ENCODE assay signal across 8 cellular contexts in genomic region chr9:26975728-26976707, GRCh38. TPM values are rescaled to one million over a fixed set of nuclear protein-coding genes. Genes with fewer than 3 reads are reported as not detected.
DNase-seq lines count a peak whose midpoint lies in the region; ATAC-seq and TF ChIP-seq lines count a peak whose summit lies in the region.

No MANE protein-coding gene starts in this region.

- no peak overlapping the region for H3K9ac ChIP-seq in mammary epithelial cell (ENCODE audit: insufficient read depth, low read length)

- H3K27me3 ChIP-seq in DOHH2 (ENCODE audit: control insufficient read depth, low read length) (no peaks in the 10 kb centered on the region), mammary epithelial cell (ENCODE audit: insufficient read depth, low read length) (no peaks in the 10 kb centered on the region), left lung (no peaks in the 10 kb centered on the region)
- H3K27me3 ChIP-seq in effector memory CD4-positive, alpha-beta T cell (replicated peaks; ENCODE audit: control insufficient read depth, insufficient read depth, low read length, poor library complexity, severe bottlenecking), result no peaks in the 10 kb centered on the region

- H3K9me3 ChIP-seq in DOHH2 (ENCODE audit: control insufficient read depth, insufficient read depth, low read length) (no peaks in the 10 kb centered on the region), mammary epithelial cell (replicated peaks; ENCODE audit: insufficient read depth, low read length) (no peaks in the 10 kb centered on the region), left lung (no peaks in the 10 kb centered on the region)
- no peaks in the 10 kb centered on the region for H3K9me3 ChIP-seq in effector memory CD4-positive, alpha-beta T cell (ENCODE audit: control insufficient read depth, low read length)

- intact Hi-C loops in mammary epithelial cell (cut with micrococcal nuclease) (loop anchor here (5.0 to 10.0 kb wide), 2 partner anchors 229 to 234 kb away; no protein-coding TSS in a partner anchor), left lung (cut with DNase I) (loop anchor here in 1 of 2 donors (10.0 kb wide), 1 partner anchor 231 kb away; no protein-coding TSS in a partner anchor)

- no peaks in the 10 kb centered on the region for H3F3A ChIP-seq in DOHH2 (ENCODE audit: control insufficient read depth, insufficient read depth)

- H3K4me1 ChIP-seq in DOHH2 (ENCODE audit: control insufficient read depth, low read length) (no peaks in the 10 kb centered on the region), mammary epithelial cell (ENCODE audit: insufficient read depth, low read length) (peaks cover 11% of the 10 kb centered on the region), left lung (no peaks in the 10 kb centered on the region)
- H3K4me1 ChIP-seq in effector memory CD4-positive, alpha-beta T cell (ENCODE audit: control insufficient read depth, insufficient read depth, low read length, poor library complexity, severe bottlenecking), result no peaks in the 10 kb centered on the region

- in situ Hi-C loops in mammary epithelial cell (cut with MboI; ENCODE audit: low sequenced_read_pairs in 2 of 2), result loop anchor here in 1 of 2 donors (25.0 kb wide), 1 partner anchor 89 kb away; the partner anchor contains the start of gene CAAP1

- TF ChIP-seq CTCF in DOHH2 (IDR thresholded peaks at IDR 0.05; ENCODE audit: low read depth, low read length, poor library complexity, severe bottlenecking) (peak; percentile 34), mammary epithelial cell (conservative IDR thresholded peaks at IDR 0.05 in 1 of 2, IDR thresholded peaks at IDR 0.05 in 1 of 2; ENCODE audit: extremely low read depth in 1 of 2, insufficient read depth in 1 of 2, low read depth in 1 of 2, low read length in 2 of 2) (peak; percentile 36 to 55), left lung (IDR thresholded peaks at IDR 0.05) (peak; percentile 9 to 33)

- no peak for ATAC-seq in left lung
- ATAC-seq in HG03460 (IDR thresholded peaks at IDR 0.05; ENCODE audit: unreplicated experiment), result no peak
- no peak for ATAC-seq in HG02973 (IDR thresholded peaks at IDR 0.05; ENCODE audit: unreplicated experiment)

- 97% methylated on average over 17 of the region's 18 CpGs for WGBS in mammary epithelial cell (ENCODE audit: low coverage, missing lambda C conversion rate)

- H4K20me1 ChIP-seq in DOHH2 (ENCODE audit: control insufficient read depth, insufficient read depth, low read depth, low read length), result no peaks in the 10 kb centered on the region
- no peaks in the 10 kb centered on the region for H4K20me1 ChIP-seq in mammary epithelial cell (ENCODE audit: insufficient read depth, low read length)

- H3K27ac ChIP-seq in DOHH2 (ENCODE audit: low read depth, low read length) (no peak overlapping the region), mammary epithelial cell (ENCODE audit: insufficient read depth, low read depth, low read length) (peak overlapping the region; percentile 22), left lung (no peak overlapping the region)
- H3K27ac ChIP-seq in effector memory CD4-positive, alpha-beta T cell (ENCODE audit: insufficient read depth, low read length, poor library complexity, severe bottlenecking), result no peak overlapping the region

- CTCF ChIA-PET in mammary epithelial cell (lab: Charles Lee; ENCODE audit: low non-redundant PET), result interaction anchor here (0.6 kb wide), 1 partner anchor 320 kb away, joined by 4 read pairs; no protein-coding TSS in a partner anchor

- no peak overlapping the region for H3K4me3 ChIP-seq in DOHH2 (ENCODE audit: low read length)
- no peak overlapping the region for H3K4me3 ChIP-seq in mammary epithelial cell (replicated peaks in 1 of 3; ENCODE audit: insufficient read depth in 1 of 3, low read depth in 2 of 3, low read length in 3 of 3)
- H3K4me3 ChIP-seq in left lung, result no peak overlapping the region
- H3K4me3 ChIP-seq in effector memory CD4-positive, alpha-beta T cell (ENCODE audit: insufficient read depth, low read depth, low read length, poor library complexity, severe bottlenecking), result no peak overlapping the region

- H3K36me3 ChIP-seq in DOHH2 (ENCODE audit: control insufficient read depth, low read length) (no peaks in the 10 kb centered on the region), mammary epithelial cell (ENCODE audit: insufficient read depth, low read length) (peaks cover 4% of the 10 kb centered on the region), left lung (peaks cover 0 to 8% of the 10 kb centered on the region in 2 donors)
- no peaks in the 10 kb centered on the region for H3K36me3 ChIP-seq in effector memory CD4-positive, alpha-beta T cell (ENCODE audit: control insufficient read depth, insufficient read depth, low read length)

- BruUV-seq in mammary epithelial cell (replicated peaks; lab: Mats Ljungman, UMichigan), result no TSS peak

- no peaks in the 10 kb centered on the region for H3K9me2 ChIP-seq in DOHH2 (replicated peaks; ENCODE audit: control insufficient read depth, low read length)

- DNase-seq in LHCN-M2 (ENCODE audit: low read depth) (peak; percentile 19), mammary epithelial cell (peak; percentile 22), left lung (no peak), kidney glomerular epithelial cell (lab: John Stamatoyannopoulos, UW) (no peak)
- DNase-seq in effector memory CD4-positive, alpha-beta T cell, result no peak

- no peak overlapping the region for H3K4me2 ChIP-seq in DOHH2 (ENCODE audit: low read length)
- H3K4me2 ChIP-seq in mammary epithelial cell (ENCODE audit: insufficient read depth, low read depth, low read length), result peak overlapping the region; percentile 57

- H2AFZ ChIP-seq in mammary epithelial cell (ENCODE audit: low read depth, low read length), result peak overlapping the region; percentile 56

- H3K79me2 ChIP-seq in DOHH2 (ENCODE audit: control insufficient read depth, low read length), result no peaks in the 10 kb centered on the region
- H3K79me2 ChIP-seq in mammary epithelial cell (ENCODE audit: insufficient read depth, low read length), result peaks cover 5% of the 10 kb centered on the region

- dilution Hi-C loops in mammary epithelial cell (cut with HindIII; ENCODE audit: low sequenced_read_pairs), result no loop called here

RNA-seq across cellular contexts. Expression of gene IFT74, which starts 19.8 kb away (rescaled TPM):
- total RNA-seq in LHCN-M2 (2014; rRNA removed) (21.0 and 26.8 TPM in 2 replicates), mammary epithelial cell (10 to 100 TPM; 12.3 to 19.2 TPM), left lung (10 to 100 TPM; 10.8 TPM)
- 5.3 TPM for polyA plus RNA-seq in LHCN-M2 (2012)
- polyA plus RNA-seq in mammary epithelial cell, result 6.5 TPM
- 36.4 TPM for polyA minus RNA-seq in mammary epithelial cell

RNA-seq across cellular contexts. Expression of gene PLAA, which starts 29.0 kb away (rescaled TPM):
- 32.3 and 43.7 TPM in 2 replicates for total RNA-seq in LHCN-M2 (2014; rRNA removed)
- 20.5 TPM for polyA plus RNA-seq in LHCN-M2 (2012)
- 10 to 100 TPM; 34.1 to 39.7 TPM for total RNA-seq in mammary epithelial cell
- 16.9 TPM for polyA plus RNA-seq in mammary epithelial cell
- polyA minus RNA-seq in mammary epithelial cell, result 32.9 TPM
- total RNA-seq in left lung, result 10 to 100 TPM; 28.0 to 31.0 TPM

RNA-seq across cellular contexts. Expression of gene LRRC19, which starts 29.5 kb away (rescaled TPM):
- not detected in 2 replicates for total RNA-seq in LHCN-M2 (2014; rRNA removed)
- 0.02 TPM for polyA plus RNA-seq in LHCN-M2 (2012)
- not detected for total RNA-seq in mammary epithelial cell
- not detected for polyA plus RNA-seq in mammary epithelial cell
- not detected for polyA minus RNA-seq in mammary epithelial cell
- not detected for total RNA-seq in left lung

Comparison
In these comparisons a context has a peak if more than half of its experiments do, and no peak if none do; other contexts are left out.
1. DNase-seq: peak in LHCN-M2 (single experiment) and mammary epithelial cell (single experiment); none in left lung (0 of 2), kidney glomerular epithelial cell (single experiment) and effector memory CD4-positive, alpha-beta T cell (0 of 3).
2. Peak in every context shown above with its lines, with median percentiles within 50 percentile points of each other: CTCF ChIP-seq.